In the genomic region with DNA sequence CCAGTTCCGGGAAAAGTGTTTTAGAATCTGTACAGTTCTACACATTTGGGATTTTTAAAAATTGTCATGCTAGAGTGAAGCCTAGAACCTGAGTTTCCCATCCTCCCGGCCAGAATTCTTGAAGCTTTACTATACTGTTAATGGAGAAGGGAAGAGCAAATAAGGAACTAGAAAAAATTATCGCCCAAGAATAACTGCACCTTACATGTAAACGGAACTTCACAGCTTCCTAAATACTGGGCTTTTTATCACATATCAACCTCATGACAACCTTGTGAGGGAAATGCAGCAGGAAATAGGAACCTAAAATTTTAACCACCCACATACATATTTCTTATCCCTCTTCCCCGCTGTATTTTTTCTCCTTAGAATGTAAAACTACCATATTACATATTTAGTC, we compare ENCODE assay signal across 23 cellular contexts.
"Had no signal": no experiment of that assay in that cellular context is flagged by ENCODE, and none has a peak within 500 bp of the region (broad histone marks: within the 10 kb centered on the region; RNA-seq: fewer than 3 reads in every experiment).

No MANE protein-coding gene starts in this region.

- ATAC-seq: activated T-helper 17 cell treated with anti-CD3 and anti-CD28 coated beads, Interleukin-2, amount 50 U/mL, for 72 hours; T-cell; WTC11 had no signal

- DNase-seq: activated CD4-positive, alpha-beta T cell treated with anti-CD3 and anti-CD28 coated beads, Interleukin-2, amount 10 ng/mL, durations not matched to agents 24 days and 14 days; activated CD4-positive, alpha-beta T cell treated with anti-CD3 and anti-CD28 coated beads, Interleukin-2, amount 50 U/mL, for 48 hours; activated CD4-positive, CD25-positive, alpha-beta regulatory T cell treated with anti-CD3 and anti-CD28 coated beads, Interleukin-2, amount 50 U/mL, for 72 hours; activated gamma-delta T cell; activated naive CD4-positive, alpha-beta T cell treated with anti-CD3 and anti-CD28 coated beads for 36 hours; activated T-cell treated with anti-CD3 and anti-CD28 coated beads for 4 hours; activated T-cell treated with anti-CD3 and anti-CD28 coated beads, Interleukin-2, amount 50 U/mL, for 48 hours; amygdala; MM.1S; NCI-H1092; NCI-H1417; NCI-H1694 treated with DMSO at 0.1 percent for 48 hours; NCI-H2029 treated with DMSO at 0.1 percent for 48 hours; NCI-H345; NCI-H510A; NCI-H526 treated with DMSO at 0.1 percent for 48 hours; NCI-H82; SIG-M5; T-cell; T-helper 2 cell; T1000 had no signal
